ENCODE assay signal across 23 cellular contexts in the genomic region with DNA sequence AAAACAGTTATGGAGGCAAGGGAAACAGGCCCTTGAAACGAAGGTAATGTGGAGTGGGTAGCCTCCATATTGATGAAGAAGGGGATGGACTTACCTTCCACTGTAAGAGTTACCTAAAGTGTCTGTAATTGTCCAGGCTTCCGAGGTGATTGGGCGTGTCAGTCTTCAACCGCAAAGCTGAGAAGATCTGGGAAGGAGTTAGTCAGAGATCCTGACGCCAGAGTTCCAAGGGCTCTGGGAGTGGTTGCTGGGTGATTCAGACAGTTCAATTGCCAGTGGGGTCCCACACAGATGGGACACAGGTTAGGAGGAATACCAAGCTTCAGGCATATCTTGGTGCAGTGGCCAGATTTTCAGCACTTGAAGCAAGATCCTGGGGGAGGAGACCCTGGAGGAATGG.
"Had no signal": no experiment of that assay in that cellular context is flagged by ENCODE, and none has a peak within 500 bp of the region (broad histone marks: within the 10 kb centered on the region; RNA-seq: fewer than 3 reads in every experiment).

No MANE protein-coding gene starts in this region.

- ATAC-seq: HepG2, T-cell had no signal

- H3K9me3 ChIP-seq: SK-N-SH had no signal

- H3K27ac ChIP-seq: HL-60 had no signal

- H3K4me2 ChIP-seq: SK-N-SH had no signal

- H3K9ac ChIP-seq: SK-N-SH had no signal

- DNase-seq: IMR-90, Karpas-422, KG1, MM.1S, NCI-H1092 treated with DMSO at 0.1 percent for 48 hours, NCI-H1436, NCI-H187, NCI-H2029, NCI-H2081 treated with DMSO at 0.1 percent for 48 hours, NCI-H2171, NCI-H226, NCI-H446, NCI-H510A, NCI-H524 treated with DMSO at 0.1 percent for 48 hours, NCI-H69, NCI-H774, RPMI8226, SHP77, SK-N-SH, SW 1271, T-cell had no signal
